ENCODE assay signal across 23 cellular contexts in the genomic region with DNA sequence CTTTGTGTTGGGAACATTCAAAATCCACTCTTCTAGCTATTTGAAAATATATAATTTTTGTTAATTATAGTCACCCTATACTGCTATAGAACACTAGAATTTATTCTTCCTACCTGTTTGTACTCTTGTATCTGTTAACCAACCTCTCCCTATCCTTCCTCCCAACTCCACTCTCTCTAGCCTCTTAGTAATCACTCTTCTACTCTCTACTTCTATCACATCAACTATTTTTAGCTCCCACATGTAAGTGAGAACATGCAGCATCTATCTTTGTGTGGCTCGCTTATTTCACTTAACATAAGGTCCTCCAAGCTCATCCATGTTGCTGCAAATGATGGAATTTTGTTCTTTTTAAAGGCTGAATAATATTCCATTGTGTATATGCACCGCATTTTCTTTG.
"Had no signal": no experiment of that assay in that cellular context is flagged by ENCODE, and none has a peak within 500 bp of the region (broad histone marks: within the 10 kb centered on the region; RNA-seq: fewer than 3 reads in every experiment).

No MANE protein-coding gene starts in this region.

- H3K4me3 Mint-ChIP-seq: effector memory CD8-positive, alpha-beta T cell; memory B cell; mesothelial cell of epicardium; natural killer cell treated with Interleukin-12 subunit alpha and Interleukin-12 subunit beta and Interleukin-15 and Interleukin-18, amount 100 ng/mL, for 72 hours; neural progenitor cell had no signal

- FAIRE-seq: keratinocyte had no signal

- DNase-seq: effector memory CD8-positive, alpha-beta T cell; esophagus squamous epithelium; foreskin fibroblast; glutamatergic neuron; left cardiac atrium; left ventricle myocardium inferior; lower lobe of right lung; nucleus accumbens; ovary; right cardiac atrium; stimulated activated CD4-positive, alpha-beta T cell treated with anti-CD3 and anti-CD28 coated beads, Interleukin-2, amount 100 ng/mL, for 48 hours; stimulated activated naive CD8-positive, alpha-beta T cell treated with anti-CD3 and anti-CD28 coated beads, Interleukin-15, Interleukin-2, amounts not matched to agents 100 U/mL and 50 U/mL, for 24 hours; thyroid gland; upper lobe of left lung had no signal

- H3K9ac ChIP-seq: neural progenitor cell had no signal

- H3K4me3 ChIP-seq: esophagus squamous epithelium, gastroesophageal sphincter, left ventricle myocardium inferior, lower lobe of right lung, neural progenitor cell, ovary, smooth muscle cell, suprapubic skin, thyroid gland, upper lobe of left lung, vagina had no signal

- H3K9me3 ChIP-seq: esophagus squamous epithelium, gastroesophageal sphincter, left ventricle myocardium inferior, lower lobe of right lung, ovary, suprapubic skin, thyroid gland, upper lobe of left lung, vagina had no signal

- H3K27ac Mint-ChIP-seq: effector memory CD8-positive, alpha-beta T cell; memory B cell; mesothelial cell of epicardium; natural killer cell treated with Interleukin-12 subunit alpha and Interleukin-12 subunit beta and Interleukin-15 and Interleukin-18, amount 100 ng/mL, for 72 hours; neural progenitor cell had no signal

- H3K36me3 Mint-ChIP-seq: memory B cell; mesothelial cell of epicardium; natural killer cell treated with Interleukin-12 subunit alpha and Interleukin-12 subunit beta and Interleukin-15 and Interleukin-18, amount 100 ng/mL, for 72 hours; neural progenitor cell had no signal

- H3K36me3 ChIP-seq: esophagus squamous epithelium, gastroesophageal sphincter, left ventricle myocardium inferior, lower lobe of right lung, neural progenitor cell, ovary, suprapubic skin, thyroid gland, upper lobe of left lung, vagina had no signal

- H3K4me1 ChIP-seq: neural progenitor cell had no signal

- H3K9me3 Mint-ChIP-seq: effector memory CD8-positive, alpha-beta T cell; memory B cell; natural killer cell treated with Interleukin-12 subunit alpha and Interleukin-12 subunit beta and Interleukin-15 and Interleukin-18, amount 100 ng/mL, for 72 hours had no signal

- H3K27ac ChIP-seq: esophagus squamous epithelium, gastroesophageal sphincter, left ventricle myocardium inferior, lower lobe of right lung, neural progenitor cell, ovary, suprapubic skin, thyroid gland, vagina had no signal
